In genomic region chr9:21326526-21327139, GRCh38 we compare ENCODE assay signal across 9 cellular contexts. TPM values are rescaled to one million over a fixed set of nuclear protein-coding genes. Genes with fewer than 3 reads are reported as not detected.
DNase-seq lines count a peak whose midpoint lies in the region; ATAC-seq and TF ChIP-seq lines count a peak whose summit lies in the region.
"Had no signal": no experiment of that assay in that cellular context is flagged by ENCODE, and none has a peak within 500 bp of the region (broad histone marks: within the 10 kb centered on the region; RNA-seq: fewer than 3 reads in every experiment).

No MANE protein-coding gene starts in this region.

- H3K36me3 ChIP-seq in DOHH2 (ENCODE audit: control insufficient read depth, low read length) (peaks cover 41% of the 10 kb centered on the region), OCI-LY1 (ENCODE audit: insufficient read depth, low read length) (peaks cover 6% of the 10 kb centered on the region; the same call in 1 of the 2 replicates), H7 (replicated peaks; ENCODE audit: control insufficient read depth, insufficient read depth, low read length) (no peaks in the 10 kb centered on the region)
- H3K36me3 ChIP-seq in naive thymus-derived CD4-positive, alpha-beta T cell (ENCODE audit: control insufficient read depth in 2 of 3, insufficient read depth in 3 of 3, low read length in 3 of 3): peaks cover 0 to 20% (median 0%) of the 10 kb centered on the region in 3 experiments

- H3K4me1 ChIP-seq in DOHH2 (ENCODE audit: control insufficient read depth, low read length) (peaks cover 2% of the 10 kb centered on the region), OCI-LY1 (ENCODE audit: insufficient read depth, low read length, severe bottlenecking) (peaks cover 5% of the 10 kb centered on the region)
- H3K4me1 ChIP-seq in naive thymus-derived CD4-positive, alpha-beta T cell (ENCODE audit: control insufficient read depth in 2 of 2, insufficient read depth in 2 of 2, low read length in 2 of 2): peaks cover 10 to 23% of the 10 kb centered on the region in 2 donors

- H3K79me2 ChIP-seq in DOHH2 (ENCODE audit: control insufficient read depth, low read length) (peaks cover 57% of the 10 kb centered on the region), OCI-LY1 (ENCODE audit: insufficient read depth, low read length) (no peaks in the 10 kb centered on the region)

- H4K20me1 ChIP-seq in DOHH2 (ENCODE audit: control insufficient read depth, insufficient read depth, low read depth, low read length): peaks cover 10% of the 10 kb centered on the region; the same call in 1 of the 2 replicates
- no peaks in the 10 kb centered on the region for H4K20me1 ChIP-seq in OCI-LY1 (ENCODE audit: insufficient read depth, low read length)

- no peaks in the 10 kb centered on the region for H3K9me3 ChIP-seq in DOHH2 (ENCODE audit: control insufficient read depth, insufficient read depth, low read length)
- H3K9me3 ChIP-seq in OCI-LY1 (ENCODE audit: low read length): no peaks in the 10 kb centered on the region
- no peaks in the 10 kb centered on the region for H3K9me3 ChIP-seq in naive thymus-derived CD4-positive, alpha-beta T cell (ENCODE audit: control insufficient read depth in 2 of 3, low read length in 3 of 3)

- peak; percentile 66 for TF ChIP-seq CTCF in DOHH2 (IDR thresholded peaks at IDR 0.05; ENCODE audit: low read depth, low read length, poor library complexity, severe bottlenecking)
- TF ChIP-seq CTCF in OCI-LY1 (IDR thresholded peaks at IDR 0.05; ENCODE audit: low read length): peak; percentile 77; the same call in 1 of the 2 replicates

- ATAC-seq in GM19438 (IDR thresholded peaks at IDR 0.05; ENCODE audit: low read depth, unreplicated experiment): peak; percentile 82
- peak; percentile 77 for ATAC-seq in HG03439 (IDR thresholded peaks at IDR 0.05; ENCODE audit: unreplicated experiment)
- peak; percentile 96 for ATAC-seq in effector memory CD8-positive, alpha-beta T cell (replicated peaks)
- peak; percentile 95 for ATAC-seq in naive thymus-derived CD4-positive, alpha-beta T cell
- ATAC-seq in GM19023 (IDR thresholded peaks at IDR 0.05; ENCODE audit: unreplicated experiment): no peak

- H3K27ac ChIP-seq in DOHH2 (ENCODE audit: low read depth, low read length) (no peak overlapping the region), OCI-LY1 (ENCODE audit: low read depth, low read length, poor library complexity, severe bottlenecking) (no peak overlapping the region)
- H3K27ac ChIP-seq in naive thymus-derived CD4-positive, alpha-beta T cell (ENCODE audit: low read depth, low read length): no peak overlapping the region

- CTCF ChIA-PET in naive thymus-derived CD4-positive, alpha-beta T cell (lab: Charles Lee): interaction anchor here (0.5 to 2.7 kb wide), 28 partner anchors 8 to 1403 kb away, joined by 3 to 54 read pairs (median 4); partner anchors contain the start of gene KLHL9

- H3K27ac Mint-ChIP-seq in effector memory CD8-positive, alpha-beta T cell: peak overlapping the region in 1 of 2 donors; percentile 80
- H3K27ac Mint-ChIP-seq in naive thymus-derived CD4-positive, alpha-beta T cell: peak overlapping the region in 3 of 9 donors; percentile 17 to 73 (median 35)

- no peaks in the 10 kb centered on the region for H3K9me3 Mint-ChIP-seq in effector memory CD8-positive, alpha-beta T cell
- H3K9me3 Mint-ChIP-seq in naive thymus-derived CD4-positive, alpha-beta T cell: no peaks in the 10 kb centered on the region

- H3K9me2 ChIP-seq in DOHH2 (replicated peaks; ENCODE audit: control insufficient read depth, low read length) (no peaks in the 10 kb centered on the region), OCI-LY1 (ENCODE audit: low read depth, low read length) (no peaks in the 10 kb centered on the region)

- H3K4me3 ChIP-seq in DOHH2 (ENCODE audit: low read length) (no peak overlapping the region), OCI-LY1 (ENCODE audit: low read depth, low read length, poor library complexity, severe bottlenecking) (no peak overlapping the region), H7 (ENCODE audit: insufficient read depth, low read depth, low read length) (no peak overlapping the region)
- no peak overlapping the region for H3K4me3 ChIP-seq in naive thymus-derived CD4-positive, alpha-beta T cell (ENCODE audit: low read length)

- H3K4me2 ChIP-seq in DOHH2 (ENCODE audit: low read length) (no peak overlapping the region), OCI-LY1 (ENCODE audit: low read length) (no peak overlapping the region)

- H3K27me3 ChIP-seq in DOHH2 (ENCODE audit: control insufficient read depth, low read length) (no peaks in the 10 kb centered on the region), OCI-LY1 (ENCODE audit: insufficient read depth, low read length) (no peaks in the 10 kb centered on the region), H7 (ENCODE audit: control insufficient read depth, insufficient read depth, low read length) (no peaks in the 10 kb centered on the region)
- no peaks in the 10 kb centered on the region for H3K27me3 ChIP-seq in naive thymus-derived CD4-positive, alpha-beta T cell (ENCODE audit: control insufficient read depth in 2 of 2, insufficient read depth in 2 of 2, low read length in 2 of 2)

- H3K9ac ChIP-seq in OCI-LY1 (ENCODE audit: low read length): no peak overlapping the region

- intact Hi-C loops in naive thymus-derived CD4-positive, alpha-beta T cell (cut with micrococcal nuclease): loop anchor here (1.0 to 5.0 kb wide), 12 partner anchors 9 to 711 kb away; partner anchors contain the start of gene KLHL9 (in 1 of the 2)

- peak overlapping the region in 1 of 2 donors; percentile 35 for H3K4me3 Mint-ChIP-seq in effector memory CD8-positive, alpha-beta T cell
- H3K4me3 Mint-ChIP-seq in naive thymus-derived CD4-positive, alpha-beta T cell: peak overlapping the region in 4 of 10 donors; percentile 17 to 62 (median 40)

- DNase-seq in effector memory CD8-positive, alpha-beta T cell: no peak
- DNase-seq in naive thymus-derived CD4-positive, alpha-beta T cell: peak in 7 of 9 donors; percentile 31 to 67 (median 56)
- DNase-seq in H7: no peak

- peaks cover 43% of the 10 kb centered on the region for H3K36me3 Mint-ChIP-seq in effector memory CD8-positive, alpha-beta T cell (ENCODE audit: insufficient read depth)
- peaks cover 4 to 20% (median 7%) of the 10 kb centered on the region in 5 donors for H3K36me3 Mint-ChIP-seq in naive thymus-derived CD4-positive, alpha-beta T cell

- no peak overlapping the region for H2AFZ ChIP-seq in OCI-LY1 (ENCODE audit: low read length)

- H3F3A ChIP-seq in DOHH2 (ENCODE audit: control insufficient read depth, insufficient read depth) (peaks cover 5% of the 10 kb centered on the region; the same call in 1 of the 2 replicates), OCI-LY1 (ENCODE audit: insufficient read depth, low read length) (no peaks in the 10 kb centered on the region)

- H3K4me1 Mint-ChIP-seq in effector memory CD8-positive, alpha-beta T cell (ENCODE audit: low read depth in 2 of 2): peaks cover 23 to 74% of the 10 kb centered on the region in 2 donors
- peaks cover 32 to 67% (median 55%) of the 10 kb centered on the region in 7 donors for H3K4me1 Mint-ChIP-seq in naive thymus-derived CD4-positive, alpha-beta T cell

- H3K27me3 Mint-ChIP-seq in effector memory CD8-positive, alpha-beta T cell: no peaks in the 10 kb centered on the region
- H3K27me3 Mint-ChIP-seq in naive thymus-derived CD4-positive, alpha-beta T cell: no peaks in the 10 kb centered on the region

- POLR2A ChIA-PET in naive thymus-derived CD4-positive, alpha-beta T cell (lab: Charles Lee): interaction anchor here (0.6 to 1.8 kb wide), 3 partner anchors 8 to 217 kb away, joined by 3 to 10 read pairs (median 4); no protein-coding TSS in a partner anchor

RNA-seq across cellular contexts. Expression of gene KLHL9, which starts 8.6 kb away (rescaled TPM):
- 10 to 100 TPM; 11.8 to 37.7 (median 19.1) TPM for total RNA-seq in naive thymus-derived CD4-positive, alpha-beta T cell
- 10 to 100 TPM; 21.1 to 23.0 TPM for polyA plus RNA-seq in naive thymus-derived CD4-positive, alpha-beta T cell
- total RNA-seq in H7 (2014; rRNA removed; shearing (Covaris generic)): 12.1 and 12.2 TPM in 2 replicates

RNA-seq across cellular contexts. Expression of gene IFNA5, which starts 21.5 kb away (rescaled TPM):
- not detected for total RNA-seq in naive thymus-derived CD4-positive, alpha-beta T cell
- polyA plus RNA-seq in naive thymus-derived CD4-positive, alpha-beta T cell: not detected
- total RNA-seq in H7 (2014; rRNA removed; shearing (Covaris generic)): not detected in 2 replicates
- total RNA-seq: activated CD8-positive, alpha-beta memory T cell treated with anti-CD3 and anti-CD28 coated beads for 36 hours had no signal

RNA-seq across cellular contexts. Expression of gene IFNA6, which starts 24.1 kb away (rescaled TPM):
- total RNA-seq in naive thymus-derived CD4-positive, alpha-beta T cell: not detected
- not detected for polyA plus RNA-seq in naive thymus-derived CD4-positive, alpha-beta T cell
- total RNA-seq in H7 (2014; rRNA removed; shearing (Covaris generic)): not detected in 2 replicates
- total RNA-seq: activated CD8-positive, alpha-beta memory T cell treated with anti-CD3 and anti-CD28 coated beads for 36 hours had no signal

RNA-seq across cellular contexts. Expression of gene IFNA13, which starts 41.2 kb away (rescaled TPM):
- total RNA-seq in naive thymus-derived CD4-positive, alpha-beta T cell: not detected
- not detected for polyA plus RNA-seq in naive thymus-derived CD4-positive, alpha-beta T cell
- total RNA-seq in H7 (2014; rRNA removed; shearing (Covaris generic)): not detected in 2 replicates
- total RNA-seq: activated CD8-positive, alpha-beta memory T cell treated with anti-CD3 and anti-CD28 coated beads for 36 hours had no signal

RNA-seq across cellular contexts. Expression of gene IFNA2, which starts 58.6 kb away (rescaled TPM):
- total RNA-seq in naive thymus-derived CD4-positive, alpha-beta T cell: not detected
- not detected for polyA plus RNA-seq in naive thymus-derived CD4-positive, alpha-beta T cell
- not detected in 2 replicates for total RNA-seq in H7 (2014; rRNA removed; shearing (Covaris generic))
- total RNA-seq: activated CD8-positive, alpha-beta memory T cell treated with anti-CD3 and anti-CD28 coated beads for 36 hours had no signal

Comparison
In these comparisons a context has a peak if more than half of its experiments do, and no peak if none do; other contexts are left out.
1. DNase-seq: peak in naive thymus-derived CD4-positive, alpha-beta T cell (7 of 9); none in effector memory CD8-positive, alpha-beta T cell (0 of 3) and H7 (single experiment).